ENCODE assay signal across 19 cellular contexts in the genomic region with DNA sequence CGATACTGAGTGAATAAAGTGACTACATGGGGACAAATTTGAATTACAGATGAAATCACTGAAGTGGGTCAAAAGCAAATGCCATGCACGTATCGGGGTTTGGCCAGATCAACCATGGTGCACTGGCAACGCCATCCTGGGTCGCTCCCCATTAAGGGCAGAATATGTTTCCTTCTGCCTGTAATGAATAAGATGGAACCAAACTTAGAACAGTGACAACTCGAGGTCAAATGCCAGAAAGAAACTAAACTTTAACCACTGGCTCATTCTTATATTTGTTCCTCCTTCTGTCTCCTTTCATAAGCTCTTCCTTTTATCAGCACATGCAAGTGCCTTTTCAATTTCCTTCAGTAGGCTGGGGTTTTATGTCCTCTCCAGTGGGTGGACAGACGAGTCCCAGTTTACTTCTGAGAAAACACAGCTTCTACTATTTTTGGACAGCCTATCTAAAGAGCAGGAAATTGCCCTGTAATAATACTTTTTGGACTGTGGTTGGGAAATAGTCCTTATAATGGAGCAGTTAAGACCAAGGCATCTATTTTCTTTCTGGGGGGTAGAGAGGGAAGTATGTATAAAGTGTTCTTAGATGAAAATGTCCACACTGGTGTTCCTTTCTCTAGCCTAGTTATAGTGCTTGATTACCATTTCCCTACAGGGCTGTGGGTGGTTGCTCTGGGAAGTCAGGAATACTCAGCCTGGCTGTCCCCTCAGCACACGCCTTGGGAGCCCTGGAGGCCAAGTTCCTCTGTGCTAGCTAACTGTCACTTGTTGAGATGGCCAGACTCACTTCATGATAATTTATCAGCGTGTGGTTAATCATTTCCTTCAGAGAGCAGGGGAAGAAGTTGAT.
DNase-seq lines count a peak whose midpoint lies in the region; ATAC-seq, FAIRE-seq and TF ChIP-seq lines count a peak whose summit lies in the region.
"Had no signal": no experiment of that assay in that cellular context is flagged by ENCODE, and none has a peak within 500 bp of the region (broad histone marks: within the 10 kb centered on the region; RNA-seq: fewer than 3 reads in every experiment).

No MANE protein-coding gene starts in this region.

- no peaks in the 10 kb centered on the region for H3K9me3 ChIP-seq in Karpas-422 (ENCODE audit: low read length)
- H3K9me3 ChIP-seq: gastrocnemius medialis, vagina had no signal

- H3K9me2 ChIP-seq in Karpas-422 (replicated peaks; ENCODE audit: insufficient read depth, low read length): no peaks in the 10 kb centered on the region

- H3K79me2 ChIP-seq in Karpas-422 (ENCODE audit: low read length): no peaks in the 10 kb centered on the region

- intact Hi-C loops in Calu3 (cut with micrococcal nuclease; ENCODE audit: unreplicated experiment): no loop called here

- H3K27me3 Mint-ChIP-seq in memory B cell (no peaks in the 10 kb centered on the region), Calu3 (ENCODE audit: unreplicated experiment) (no peaks in the 10 kb centered on the region)

- H3K36me3 Mint-ChIP-seq in memory B cell: no peaks in the 10 kb centered on the region
- H3K36me3 Mint-ChIP-seq in Calu3 (ENCODE audit: insufficient read depth, unreplicated experiment): no peaks in the 10 kb centered on the region

- no peak for FAIRE-seq in RCC 7860 (lab: Jason Lieb, UNC)
- FAIRE-seq: GM12878, H1 had no signal

- H3K27ac Mint-ChIP-seq in memory B cell (peak overlapping the region; percentile 76), Calu3 (ENCODE audit: unreplicated experiment) (no peak overlapping the region)
- H3K27ac Mint-ChIP-seq: T-helper 17 cell had no signal

- peak overlapping the region; percentile 56 for H3K9ac ChIP-seq in Karpas-422 (ENCODE audit: low read length)

- H3K4me3 ChIP-seq in Karpas-422 (ENCODE audit: low read length): no peak overlapping the region; the same call in 1 of the 2 replicates
- H3K4me3 ChIP-seq: gastrocnemius medialis, GM12878, vagina had no signal

- BruUV-seq in Calu3 (replicated peaks; lab: Mats Ljungman, UMichigan): no TSS peak

- DNase-seq in AML-193 (lab: John Stamatoyannopoulos, UW) (peak; percentile 48 to 65), Karpas-422 (peak; percentile 49), SKM-1 (lab: John Stamatoyannopoulos, UW; ENCODE audit: unreplicated experiment) (peak; percentile 77), memory B cell (ENCODE audit: low spot score in 2 of 2) (no peak), Calu3 (no peak), RCC 7860 (ENCODE audit: low spot score) (no peak)
- DNase-seq: activated CD4-positive, alpha-beta T cell treated with anti-CD3 and anti-CD28 coated beads for 1 hour; activated CD8-positive, alpha-beta memory T cell treated with anti-CD3 and anti-CD28 coated beads, Interleukin-2, amount 50 U/mL, for 4 hours; activated naive CD4-positive, alpha-beta T cell; anterior cingulate cortex; gastrocnemius medialis; NCI-H1930; NCI-H526; T-helper 17 cell had no signal

- no peaks in the 10 kb centered on the region for H3K9me3 Mint-ChIP-seq in memory B cell
- no peaks in the 10 kb centered on the region for H3K9me3 Mint-ChIP-seq in Calu3 (ENCODE audit: low read depth, unreplicated experiment)

- H3K4me3 Mint-ChIP-seq in memory B cell: no peak overlapping the region
- no peak overlapping the region for H3K4me3 Mint-ChIP-seq in Calu3 (ENCODE audit: low read depth, unreplicated experiment)
- H3K4me3 Mint-ChIP-seq: T-helper 17 cell had no signal

- no peaks in the 10 kb centered on the region for H4K20me1 ChIP-seq in Karpas-422 (ENCODE audit: insufficient read depth, low read depth, low read length)

- ATAC-seq in memory B cell (ENCODE audit: low read depth) (peak; percentile 39), HG03439 (IDR thresholded peaks at IDR 0.05; ENCODE audit: unreplicated experiment) (no peak), GM18868 (IDR thresholded peaks at IDR 0.05; ENCODE audit: unreplicated experiment) (no peak)
- ATAC-seq: gastrocnemius medialis, GM12878, T-helper 17 cell had no signal

- CTCF ChIA-PET in Calu3 (lab: Charles Lee): no interaction called here

- H2AFZ ChIP-seq in Karpas-422 (ENCODE audit: low read length): peak overlapping the region; percentile 88

- H3K4me1 Mint-ChIP-seq in memory B cell: peaks cover 11% of the 10 kb centered on the region
- H3K4me1 Mint-ChIP-seq in Calu3 (ENCODE audit: low read depth, unreplicated experiment): no peaks in the 10 kb centered on the region
- H3K4me1 Mint-ChIP-seq: T-helper 17 cell had no signal

- H3K4me2 ChIP-seq in Karpas-422 (ENCODE audit: low read depth, low read length, poor library complexity, severe bottlenecking): peak overlapping the region; percentile 60

- no peaks in the 10 kb centered on the region for H3K36me3 ChIP-seq in Karpas-422 (ENCODE audit: insufficient read depth, low read length)
- H3K36me3 ChIP-seq: vagina had no signal

- H3K4me1 ChIP-seq in Karpas-422 (ENCODE audit: low read length): peaks cover 33% of the 10 kb centered on the region
- H3K4me1 ChIP-seq: vagina had no signal

- no peak for TF ChIP-seq CTCF in Calu3 (IDR thresholded peaks at IDR 0.05; ENCODE audit: unreplicated experiment)

- peak overlapping the region; percentile 88 for H3K27ac ChIP-seq in Karpas-422 (ENCODE audit: low read length)
- H3K27ac ChIP-seq: vagina had no signal

- no peaks in the 10 kb centered on the region for H3K27me3 ChIP-seq in Karpas-422 (ENCODE audit: low read length)
- H3K27me3 ChIP-seq: gastrocnemius medialis, vagina had no signal

Comparison
In these comparisons a context has a peak if more than half of its experiments do, and no peak if none do; other contexts are left out.
1. DNase-seq: peak in AML-193 (2 of 2), Karpas-422 (single experiment) and SKM-1 (single experiment); none in memory B cell (0 of 2), Calu3 (single experiment) and RCC 7860 (single experiment).